ENCODE assay signal across 1 cellular context in the genomic region with DNA sequence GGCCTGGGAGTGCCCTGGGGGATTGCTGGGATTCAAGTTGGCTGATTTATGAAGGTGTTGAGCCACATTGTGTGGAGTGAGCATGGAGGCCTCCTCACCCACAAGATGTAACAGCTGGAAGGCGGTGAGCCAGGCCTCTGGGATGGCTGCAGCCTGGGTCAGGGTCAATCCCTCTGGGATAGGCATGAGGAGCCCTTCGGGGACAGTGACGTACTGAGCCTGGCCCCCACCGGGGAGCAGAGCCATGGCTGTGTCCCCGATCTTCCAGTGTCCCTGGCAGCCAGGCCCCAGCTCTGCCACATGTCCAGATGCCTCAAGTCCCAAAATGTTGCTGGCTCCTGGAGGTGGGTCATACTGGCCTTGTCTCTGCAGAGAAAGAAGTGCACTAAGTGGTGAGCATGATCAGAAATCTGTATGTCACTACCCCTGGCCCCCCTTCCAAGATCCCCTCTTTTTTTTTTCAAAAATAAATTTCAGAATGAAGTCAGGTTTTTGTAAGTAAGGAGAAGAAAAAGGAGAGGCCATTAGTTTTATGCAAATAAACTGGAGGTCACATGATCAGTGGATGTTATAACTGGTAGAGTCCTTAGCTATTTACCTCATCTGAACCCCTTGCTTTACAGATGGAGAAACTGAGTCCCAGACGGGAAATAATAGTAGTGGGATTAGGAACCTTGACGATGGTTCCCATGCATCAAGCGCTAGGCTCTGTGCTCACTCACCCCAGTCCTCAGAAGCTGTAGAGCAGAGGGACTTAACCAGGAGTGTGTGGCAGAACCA.
TF ChIP-seq lines count a peak whose summit lies in the region.

No MANE protein-coding gene starts in this region.

TF ChIP-seq in neural cell, 6 proteins besides CTCF, POLR2A, EP300 and RAD21:
- TF ChIP-seq TAF1 (IDR thresholded peaks at IDR 0.05; ENCODE audit: low read depth) (no peak), POLR2AphosphoS5 (IDR thresholded peaks at IDR 0.05) (no peak), SMC3 (conservative IDR thresholded peaks at IDR 0.05; ENCODE audit: poor library complexity) (no peak), EZH2 (IDR thresholded peaks at IDR 0.05; ENCODE audit: borderline replicate concordance, insufficient read depth, low read length, poor library complexity, severe bottlenecking) (no peak), MXI1 (conservative IDR thresholded peaks at IDR 0.05; ENCODE audit: poor library complexity, severe bottlenecking) (no peak)
- TF ChIP-seq, protein P1, sequence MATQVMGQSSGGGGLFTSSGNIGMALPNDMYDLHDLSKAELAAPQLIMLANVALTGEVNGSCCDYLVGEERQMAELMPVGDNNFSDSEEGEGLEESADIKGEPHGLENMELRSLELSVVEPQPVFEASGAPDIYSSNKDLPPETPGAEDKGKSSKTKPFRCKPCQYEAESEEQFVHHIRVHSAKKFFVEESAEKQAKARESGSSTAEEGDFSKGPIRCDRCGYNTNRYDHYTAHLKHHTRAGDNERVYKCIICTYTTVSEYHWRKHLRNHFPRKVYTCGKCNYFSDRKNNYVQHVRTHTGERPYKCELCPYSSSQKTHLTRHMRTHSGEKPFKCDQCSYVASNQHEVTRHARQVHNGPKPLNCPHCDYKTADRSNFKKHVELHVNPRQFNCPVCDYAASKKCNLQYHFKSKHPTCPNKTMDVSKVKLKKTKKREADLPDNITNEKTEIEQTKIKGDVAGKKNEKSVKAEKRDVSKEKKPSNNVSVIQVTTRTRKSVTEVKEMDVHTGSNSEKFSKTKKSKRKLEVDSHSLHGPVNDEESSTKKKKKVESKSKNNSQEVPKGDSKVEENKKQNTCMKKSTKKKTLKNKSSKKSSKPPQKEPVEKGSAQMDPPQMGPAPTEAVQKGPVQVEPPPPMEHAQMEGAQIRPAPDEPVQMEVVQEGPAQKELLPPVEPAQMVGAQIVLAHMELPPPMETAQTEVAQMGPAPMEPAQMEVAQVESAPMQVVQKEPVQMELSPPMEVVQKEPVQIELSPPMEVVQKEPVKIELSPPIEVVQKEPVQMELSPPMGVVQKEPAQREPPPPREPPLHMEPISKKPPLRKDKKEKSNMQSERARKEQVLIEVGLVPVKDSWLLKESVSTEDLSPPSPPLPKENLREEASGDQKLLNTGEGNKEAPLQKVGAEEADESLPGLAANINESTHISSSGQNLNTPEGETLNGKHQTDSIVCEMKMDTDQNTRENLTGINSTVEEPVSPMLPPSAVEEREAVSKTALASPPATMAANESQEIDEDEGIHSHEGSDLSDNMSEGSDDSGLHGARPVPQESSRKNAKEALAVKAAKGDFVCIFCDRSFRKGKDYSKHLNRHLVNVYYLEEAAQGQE (IDR thresholded peaks at IDR 0.05; ENCODE audit: borderline replicate concordance) = no peak
